1 cellular context compared by ENCODE assay signal in the genomic region with DNA sequence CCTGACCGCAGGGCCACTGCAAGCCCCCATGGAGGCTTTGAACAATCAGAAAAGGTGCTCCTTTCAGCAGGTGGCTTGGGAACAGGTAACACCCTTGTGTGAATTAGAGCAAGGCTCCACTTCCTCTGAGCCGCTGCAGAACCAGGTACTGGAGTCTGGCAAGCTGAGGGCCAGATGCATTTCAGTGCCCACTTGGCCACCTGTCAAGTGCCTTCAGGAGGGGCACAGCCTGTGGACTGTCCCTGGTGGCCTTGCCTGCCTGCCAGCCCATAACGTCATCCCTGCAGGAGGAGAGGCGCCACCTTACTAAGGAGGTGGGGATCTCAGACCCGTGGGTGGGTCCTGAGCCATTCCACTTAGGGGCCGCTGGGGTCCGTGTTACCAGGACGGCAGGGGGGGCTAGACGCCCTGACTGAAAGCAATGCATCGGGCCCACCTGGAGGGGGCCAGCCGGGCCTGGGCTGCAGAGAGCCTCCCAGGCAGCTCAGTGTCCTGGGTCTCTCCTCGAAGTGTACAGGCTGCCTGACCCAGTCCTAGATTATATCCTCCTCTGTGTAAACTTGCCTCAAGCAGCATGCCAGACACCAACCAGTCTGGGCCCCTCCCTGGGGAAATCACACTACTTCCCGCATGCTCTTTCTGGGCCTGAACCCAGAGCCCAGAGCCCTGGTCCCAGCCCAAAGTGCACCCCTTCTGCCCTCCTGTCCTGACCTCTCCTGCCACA.
TF ChIP-seq lines count a peak whose summit lies in the region.

No MANE protein-coding gene starts in this region.

TF ChIP-seq in HepG2, 621 proteins besides CTCF, POLR2A, EP300 and RAD21:
- TF ChIP-seq ZFYVE20 (CRISPR knock-in tag; IDR thresholded peaks at IDR 0.05; ENCODE audit: borderline replicate concordance, low read depth): no peak
- no peak for TF ChIP-seq FOXA1 (IDR thresholded peaks at IDR 0.05)
- TF ChIP-seq FOXA1 (CRISPR knock-in tag; IDR thresholded peaks at IDR 0.05): no peak
- no peak for TF ChIP-seq ZNF230 (CRISPR knock-in tag; IDR thresholded peaks at IDR 0.05)
- no peak for TF ChIP-seq GFI1 (CRISPR knock-in tag; IDR thresholded peaks at IDR 0.05; ENCODE audit: borderline replicate concordance)
- TF ChIP-seq STAT6 (CRISPR knock-in tag; IDR thresholded peaks at IDR 0.05; ENCODE audit: borderline replicate concordance): no peak
- TF ChIP-seq SNAPC5 (CRISPR knock-in tag; IDR thresholded peaks at IDR 0.05; ENCODE audit: borderline replicate concordance): no peak
- no peak for TF ChIP-seq ZNF660 (CRISPR knock-in tag; IDR thresholded peaks at IDR 0.05; ENCODE audit: borderline replicate concordance, low read depth)
- no peak for TF ChIP-seq BHLHE40 (IDR thresholded peaks at IDR 0.05; ENCODE audit: low read length)
- TF ChIP-seq JUN (CRISPR knock-in tag; IDR thresholded peaks at IDR 0.05): no peak
- TF ChIP-seq CBX2 (IDR thresholded peaks at IDR 0.05; ENCODE audit: low read depth, low read length): no peak
- TF ChIP-seq CBX2 (CRISPR knock-in tag; IDR thresholded peaks at IDR 0.05; ENCODE audit: low read depth): no peak
TF ChIP-seq in HepG2: peak in this region for 0.
